Comparison of ENCODE assay signal across 13 cellular contexts in the genomic region with DNA sequence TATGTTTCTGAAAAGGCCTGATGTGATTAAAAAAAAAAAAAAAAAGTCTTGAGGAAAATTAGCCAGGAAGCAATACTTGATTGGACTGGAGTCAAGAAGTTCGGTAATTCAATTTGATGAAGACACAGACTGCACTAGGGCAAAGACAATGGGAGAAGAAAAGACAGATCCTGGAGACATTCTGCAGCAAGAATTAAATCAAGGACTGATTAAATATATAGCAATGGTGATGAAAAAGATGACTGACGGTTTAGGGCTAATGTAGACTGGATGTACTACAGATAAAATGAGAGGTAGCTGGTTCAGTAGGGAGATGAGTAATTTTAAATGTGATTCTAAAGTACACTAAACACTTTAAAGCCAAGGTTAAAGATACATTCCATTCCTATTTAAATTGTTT. TPM values are rescaled to one million over a fixed set of nuclear protein-coding genes. Genes with fewer than 3 reads are reported as not detected.
DNase-seq lines count a peak whose midpoint lies in the region; ATAC-seq and TF ChIP-seq lines count a peak whose summit lies in the region.
"Had no signal": no experiment of that assay in that cellular context is flagged by ENCODE, and none has a peak within 500 bp of the region (broad histone marks: within the 10 kb centered on the region; RNA-seq: fewer than 3 reads in every experiment).

No MANE protein-coding gene starts in this region.

- H3K4me3 Mint-ChIP-seq in activated naive CD4-positive, alpha-beta T cell treated with anti-CD3 and anti-CD28 coated beads for 36 hours = no peak overlapping the region
- no peak overlapping the region for H3K4me3 Mint-ChIP-seq in activated naive CD8-positive, alpha-beta T cell
- H3K4me3 Mint-ChIP-seq in progenitor cell of endocrine pancreas (ENCODE audit: low read depth) = no peak overlapping the region
- H3K4me3 Mint-ChIP-seq: B cell; CD4-positive, alpha-beta T cell had no signal

- H3K4me3 ChIP-seq in OCI-LY7 (ENCODE audit: low read depth, low read length, poor library complexity, severe bottlenecking) (no peak overlapping the region), psoas muscle (no peak overlapping the region)

- no peaks in the 10 kb centered on the region for H3K27me3 ChIP-seq in psoas muscle (ENCODE audit: insufficient read depth in 3 of 3, low read length in 2 of 3)

- no peak overlapping the region for H3K4me2 ChIP-seq in OCI-LY7 (ENCODE audit: low read length)

- ATAC-seq in activated naive CD4-positive, alpha-beta T cell treated with anti-CD3 and anti-CD28 coated beads, Interleukin-2, amount 50 U/mL, for 72 hours = no peak
- ATAC-seq in psoas muscle = no peak
- ATAC-seq in esophagus mucosa = no peak

- peak overlapping the region; percentile 57 for H3K27ac Mint-ChIP-seq in activated naive CD4-positive, alpha-beta T cell treated with anti-CD3 and anti-CD28 coated beads for 36 hours
- peak overlapping the region in 1 of 2 donors; percentile 6 for H3K27ac Mint-ChIP-seq in activated naive CD4-positive, alpha-beta T cell treated with anti-CD3 and anti-CD28 coated beads, Interleukin-2, amount 50 U/mL, for 72 hours
- H3K27ac Mint-ChIP-seq in activated naive CD8-positive, alpha-beta T cell = peak overlapping the region; percentile 43
- peak overlapping the region; percentile 73 for H3K27ac Mint-ChIP-seq in progenitor cell of endocrine pancreas
- H3K27ac Mint-ChIP-seq: B cell had no signal

- H3K27me3 Mint-ChIP-seq in activated naive CD4-positive, alpha-beta T cell treated with anti-CD3 and anti-CD28 coated beads for 36 hours (ENCODE audit: low read depth) = no peaks in the 10 kb centered on the region
- no peaks in the 10 kb centered on the region for H3K27me3 Mint-ChIP-seq in activated naive CD8-positive, alpha-beta T cell
- no peaks in the 10 kb centered on the region for H3K27me3 Mint-ChIP-seq in progenitor cell of endocrine pancreas
- H3K27me3 Mint-ChIP-seq: B cell; CD4-positive, alpha-beta T cell had no signal

- peaks cover 18% of the 10 kb centered on the region for H3K36me3 Mint-ChIP-seq in activated naive CD4-positive, alpha-beta T cell treated with anti-CD3 and anti-CD28 coated beads for 36 hours (ENCODE audit: low read depth)
- peaks cover 4 to 13% of the 10 kb centered on the region in 2 donors for H3K36me3 Mint-ChIP-seq in activated naive CD4-positive, alpha-beta T cell treated with anti-CD3 and anti-CD28 coated beads, Interleukin-2, amount 50 U/mL, for 72 hours
- peaks cover 2% of the 10 kb centered on the region for H3K36me3 Mint-ChIP-seq in activated naive CD8-positive, alpha-beta T cell
- H3K36me3 Mint-ChIP-seq in progenitor cell of endocrine pancreas (ENCODE audit: insufficient read depth) = peaks cover 8% of the 10 kb centered on the region

- POLR2A ChIA-PET in OCI-LY7 (lab: Charles Lee) = interaction anchor here (0.6 to 2.2 kb wide), 6 partner anchors 10 to 314 kb away, joined by 3 to 7 read pairs (median 4); a partner anchor contains a TSS

- DNase-seq in activated naive CD4-positive, alpha-beta T cell treated with anti-CD3 and anti-CD28 coated beads for 36 hours = no peak
- no peak for DNase-seq in activated naive CD4-positive, alpha-beta T cell treated with anti-CD3 and anti-CD28 coated beads, Interleukin-2, amount 50 U/mL, for 72 hours (ENCODE audit: low spot score in 2 of 2)
- no peak for DNase-seq in OCI-LY7 (ENCODE audit: low spot score)
- no peak for DNase-seq in progenitor cell of endocrine pancreas (ENCODE audit: low spot score, unreplicated experiment)
- no peak for DNase-seq in psoas muscle
- DNase-seq: CD4-positive, alpha-beta T cell; NCI-H1092; NCI-H226; NCI-H526 treated with DMSO at 0.1 percent for 48 hours had no signal

- TSS peak; percentile 17 for BruUV-seq in OCI-LY7 (replicated peaks; lab: Mats Ljungman, UMichigan)

- H3K9me3 Mint-ChIP-seq in activated naive CD4-positive, alpha-beta T cell treated with anti-CD3 and anti-CD28 coated beads for 36 hours = no peaks in the 10 kb centered on the region
- H3K9me3 Mint-ChIP-seq in activated naive CD4-positive, alpha-beta T cell treated with anti-CD3 and anti-CD28 coated beads, Interleukin-2, amount 50 U/mL, for 72 hours = no peaks in the 10 kb centered on the region
- H3K9me3 Mint-ChIP-seq in activated naive CD8-positive, alpha-beta T cell (ENCODE audit: low read depth) = no peaks in the 10 kb centered on the region
- no peaks in the 10 kb centered on the region for H3K9me3 Mint-ChIP-seq in progenitor cell of endocrine pancreas (ENCODE audit: low read depth)
- H3K9me3 Mint-ChIP-seq: CD4-positive, alpha-beta T cell had no signal

- WGBS in psoas muscle, 3 donors = 71 to 80% (median 72%) methylated on average over 2 of the region's 2 CpGs

- H4K20me1 ChIP-seq in OCI-LY7 (ENCODE audit: insufficient read depth, low read length) = 0 out of 2 replicates have a peak, but pooled peaks cover 4% of the 10 kb centered on the region

- H3K79me2 ChIP-seq in OCI-LY7 (ENCODE audit: insufficient read depth, low read depth, low read length) = 0 out of 2 replicates have a peak, but pooled peaks cover 3% of the 10 kb centered on the region

- H2AFZ ChIP-seq in OCI-LY7 (ENCODE audit: low read length) = no peak overlapping the region

- H3K27ac ChIP-seq in OCI-LY7 (ENCODE audit: low read depth, low read length, poor library complexity, severe bottlenecking) (no peak overlapping the region), psoas muscle (no peak overlapping the region)
- H3K27ac ChIP-seq: HL-60 had no signal

- H3K36me3 ChIP-seq in OCI-LY7 (ENCODE audit: insufficient read depth, low read length) (peaks cover 98% of the 10 kb centered on the region), psoas muscle (ENCODE audit: insufficient read depth in 1 of 2, low read depth in 1 of 2) (peaks cover 10 to 100% of the 10 kb centered on the region in 2 donors)

- H3K4me1 ChIP-seq in OCI-LY7 (ENCODE audit: insufficient read depth, low read length, poor library complexity, severe bottlenecking) = no peaks in the 10 kb centered on the region
- no peaks in the 10 kb centered on the region for H3K4me1 ChIP-seq in psoas muscle

- intact Hi-C loops in activated naive CD4-positive, alpha-beta T cell treated with anti-CD3 and anti-CD28 coated beads for 36 hours (cut with micrococcal nuclease) = no loop called here
- intact Hi-C loops in OCI-LY7 (cut with micrococcal nuclease; ENCODE audit: unreplicated experiment) (no loop called here), psoas muscle (cut with DNase I) (loop anchor here in 1 of 2 donors (10.0 kb wide), 1 partner anchor 226 kb away; no protein-coding TSS in a partner anchor)

- H3K9me3 ChIP-seq in OCI-LY7 (ENCODE audit: low read length) (no peaks in the 10 kb centered on the region), psoas muscle (no peaks in the 10 kb centered on the region)

- H3K9me2 ChIP-seq in OCI-LY7 (ENCODE audit: insufficient read depth, low read length) = no peaks in the 10 kb centered on the region

- H3K4me1 Mint-ChIP-seq in activated naive CD4-positive, alpha-beta T cell treated with anti-CD3 and anti-CD28 coated beads for 36 hours (ENCODE audit: low read depth) = peaks cover 15% of the 10 kb centered on the region
- H3K4me1 Mint-ChIP-seq in activated naive CD8-positive, alpha-beta T cell (ENCODE audit: low read depth) = peaks cover 4% of the 10 kb centered on the region
- no peaks in the 10 kb centered on the region for H3K4me1 Mint-ChIP-seq in progenitor cell of endocrine pancreas (ENCODE audit: low read depth)
- H3K4me1 Mint-ChIP-seq: B cell had no signal

- no peak for TF ChIP-seq CTCF in OCI-LY7 (conservative IDR thresholded peaks at IDR 0.05; ENCODE audit: low read length)
- no peak for TF ChIP-seq CTCF in progenitor cell of endocrine pancreas (IDR thresholded peaks at IDR 0.05; ENCODE audit: unreplicated experiment)
- TF ChIP-seq CTCF in psoas muscle (IDR thresholded peaks at IDR 0.05) = no peak

- CTCF ChIA-PET in activated naive CD4-positive, alpha-beta T cell treated with anti-CD3 and anti-CD28 coated beads for 36 hours (lab: Charles Lee) = interaction anchor here (1.0 kb wide), 1 partner anchor 9 kb away, joined by 4 read pairs; no protein-coding TSS in a partner anchor
- CTCF ChIA-PET in OCI-LY7 (lab: Charles Lee; ENCODE audit: unreplicated experiment) = no interaction called here

RNA-seq across cellular contexts. Expression of a gene that starts 13.8 kb away (rescaled TPM):
- 10 to 100 TPM; 48.8 to 50.4 TPM for total RNA-seq in activated naive CD4-positive, alpha-beta T cell treated with anti-CD3 and anti-CD28 coated beads for 36 hours
- 10 to 100 TPM; 45.6 to 62.7 TPM for total RNA-seq in activated naive CD4-positive, alpha-beta T cell treated with anti-CD3 and anti-CD28 coated beads, Interleukin-2, amount 50 U/mL, for 72 hours
- total RNA-seq in OCI-LY7 (2014; rRNA removed; shearing (Covaris generic)) = 25.9 and 50.4 TPM in 2 replicates
- total RNA-seq in OCI-LY7 (2022) (42.5 and 47.2 TPM in 2 replicates), progenitor cell of endocrine pancreas (44.3 and 46.5 TPM in 2 replicates), psoas muscle (10 to 100 TPM; 29.4 to 62.6 (median 38.8) TPM), esophagus mucosa (23.6 TPM)
- polyA plus RNA-seq in psoas muscle = 100 to 1,000 TPM in 1 of 3 donors, 10 to 100 TPM in 2; 63.2 to 108 (median 87.5) TPM

RNA-seq across cellular contexts. Expression of a gene that starts 13.9 kb away (rescaled TPM):
- 100 to 1,000 TPM; 148 to 151 TPM for total RNA-seq in activated naive CD4-positive, alpha-beta T cell treated with anti-CD3 and anti-CD28 coated beads for 36 hours
- 100 to 1,000 TPM; 104 to 145 TPM for total RNA-seq in activated naive CD4-positive, alpha-beta T cell treated with anti-CD3 and anti-CD28 coated beads, Interleukin-2, amount 50 U/mL, for 72 hours
- 81.5 and 84.1 TPM in 2 replicates for total RNA-seq in OCI-LY7 (2014; rRNA removed; shearing (Covaris generic))
- total RNA-seq in OCI-LY7 (2022) = 110 and 112 TPM in 2 replicates
- total RNA-seq in progenitor cell of endocrine pancreas = 77.3 and 82.8 TPM in 2 replicates
- 100 to 1,000 TPM; 161 to 233 (median 206) TPM for total RNA-seq in psoas muscle
- 100 to 1,000 TPM; 147 to 261 (median 181) TPM for polyA plus RNA-seq in psoas muscle
- total RNA-seq in esophagus mucosa = 98.9 TPM

RNA-seq across cellular contexts. Expression of a gene that starts 27.9 kb away (rescaled TPM):
- total RNA-seq in activated naive CD4-positive, alpha-beta T cell treated with anti-CD3 and anti-CD28 coated beads for 36 hours = 10 to 100 TPM; 89.2 to 90.0 TPM
- 100 to 1,000 TPM in 1 of 2 donors, 10 to 100 TPM in 1; 89.2 to 132 TPM for total RNA-seq in activated naive CD4-positive, alpha-beta T cell treated with anti-CD3 and anti-CD28 coated beads, Interleukin-2, amount 50 U/mL, for 72 hours
- 92.9 and 127 TPM in 2 replicates for total RNA-seq in OCI-LY7 (2014; rRNA removed; shearing (Covaris generic))
- total RNA-seq in OCI-LY7 (2022) (125 and 126 TPM in 2 replicates), progenitor cell of endocrine pancreas (72.4 and 75.6 TPM in 2 replicates), psoas muscle (10 to 100 TPM; 10.2 to 12.6 (median 11.0) TPM), esophagus mucosa (36.4 TPM)
- 10 to 100 TPM; 13.5 to 22.5 (median 14.9) TPM for polyA plus RNA-seq in psoas muscle
